In genomic region chr7:97844036-97844435, GRCh38 we compare ENCODE assay signal across 17 cellular contexts. TPM values are rescaled to one million over a fixed set of nuclear protein-coding genes. Genes with fewer than 3 reads are reported as not detected.
DNase-seq lines count a peak whose midpoint lies in the region; ATAC-seq and TF ChIP-seq lines count a peak whose summit lies in the region.
"Had no signal": no experiment of that assay in that cellular context is flagged by ENCODE, and none has a peak within 500 bp of the region (broad histone marks: within the 10 kb centered on the region; RNA-seq: fewer than 3 reads in every experiment).

No MANE protein-coding gene starts in this region.

- H3K27ac ChIP-seq in heart left ventricle, result no peak overlapping the region
- H3K27ac ChIP-seq: epithelial cell of prostate, uterus had no signal

- TF ChIP-seq POLR2A in heart left ventricle (IDR thresholded peaks at IDR 0.05), result no peak

- no peak for TF ChIP-seq CTCF in heart left ventricle (IDR thresholded peaks at IDR 0.05)

- intact Hi-C loops in heart left ventricle (cut with DNase I), result no loop called here

- H3K9me3 ChIP-seq in heart left ventricle, result no peaks in the 10 kb centered on the region
- H3K9me3 ChIP-seq: Caco-2, mucosa of descending colon, uterus had no signal

- no peaks in the 10 kb centered on the region for H3K36me3 ChIP-seq in heart left ventricle
- H3K36me3 ChIP-seq: uterus had no signal

- peak; percentile 53; the same call in 2 of the 3 replicates for ATAC-seq in SK-N-SH treated with all-trans-retinoic acid at 6 μM for 48 hours
- ATAC-seq in heart left ventricle, result no peak
- ATAC-seq: mucosa of descending colon; stimulated activated naive CD8-positive, alpha-beta T cell treated with anti-CD3 and anti-CD28 coated beads, Interleukin-15, Interleukin-2, amounts not matched to agents 100 U/mL and 50 U/mL, for 24 hours had no signal

- in situ Hi-C loops in KBM-7 (cut with MboI; ENCODE audit: low pct_unique_long_range_greater_than_20kb, low sequenced_read_pairs), result loop anchor here (25.0 kb wide), 1 partner anchor 707 kb away; no protein-coding TSS in a partner anchor

- no peaks in the 10 kb centered on the region for H3K4me1 ChIP-seq in heart left ventricle
- H3K4me1 ChIP-seq: Caco-2, uterus had no signal

- no peak overlapping the region for H3K4me3 ChIP-seq in heart left ventricle
- H3K4me3 ChIP-seq: mucosa of descending colon, uterus had no signal

- WGBS in heart left ventricle, 4 donors, result 78 to 93% (median 85%) methylated on average over 3 of the region's 3 CpGs

- H3K27me3 ChIP-seq in heart left ventricle, result peaks cover 0 to 15% (median 1%) of the 10 kb centered on the region in 9 donors
- H3K27me3 ChIP-seq: uterus had no signal

- DNase-seq in DMS53 (lab: John Stamatoyannopoulos, UW) (peak; percentile 49), DMS53 treated with DMSO at 0.1 percent for 48 hours (lab: John Stamatoyannopoulos, UW; ENCODE audit: unreplicated experiment) (no peak), KBM-7 (peak; percentile 13), iris pigment epithelial cell (ENCODE audit: low read depth) (peak; percentile 18), DMS114 treated with DMSO at 0.1 percent for 48 hours (lab: John Stamatoyannopoulos, UW; ENCODE audit: unreplicated experiment) (no peak), heart left ventricle (no peak), NCI-H1930 (lab: John Stamatoyannopoulos, UW) (no peak)
- DNase-seq: activated CD4-positive, alpha-beta T cell treated with anti-CD3 and anti-CD28 coated beads for 1 hour; Caco-2; central memory CD4-positive, alpha-beta T cell; head of caudate nucleus; kidney; mucosa of descending colon; stimulated activated naive CD8-positive, alpha-beta T cell treated with anti-CD3 and anti-CD28 coated beads, Interleukin-15, Interleukin-2, amounts not matched to agents 100 U/mL and 50 U/mL, for 24 hours; uterus had no signal

TF ChIP-seq in SK-N-SH treated with all-trans-retinoic acid at 6 μM for 48 hours, 23 proteins besides CTCF, POLR2A, EP300 and RAD21:
- TF ChIP-seq ZNF8 (CRISPR knock-in tag; IDR thresholded peaks at IDR 0.05) (no peak), ZC3H10 (CRISPR knock-in tag; IDR thresholded peaks at IDR 0.05) (no peak), GLIS3 (CRISPR knock-in tag; IDR thresholded peaks at IDR 0.05) (no peak), ZFP3 (CRISPR knock-in tag; IDR thresholded peaks at IDR 0.05) (no peak), TOX (CRISPR knock-in tag; IDR thresholded peaks at IDR 0.05; ENCODE audit: borderline replicate concordance) (no peak), OSR1 (CRISPR knock-in tag; IDR thresholded peaks at IDR 0.05) (no peak), TCF4 (CRISPR knock-in tag; IDR thresholded peaks at IDR 0.05; ENCODE audit: borderline replicate concordance) (no peak), PATZ1 (CRISPR knock-in tag; IDR thresholded peaks at IDR 0.05; ENCODE audit: borderline replicate concordance) (no peak)

RNA-seq across cellular contexts. Expression of gene ASNS, which starts 28.2 kb away (rescaled TPM):
- total RNA-seq in heart left ventricle, result 10 to 100 TPM in 5 of 9 donors, 1 to 10 TPM in 4; 5.3 to 17.8 (median 10.1) TPM
- 10 to 100 TPM in 1 of 2 donors, 1 to 10 TPM in 1; 8.3 to 18.6 TPM for polyA plus RNA-seq in heart left ventricle

Comparison
In these comparisons a context has a peak if more than half of its experiments do, and no peak if none do; other contexts are left out.
1. DNase-seq: peak in DMS53 (single experiment), KBM-7 (single experiment) and iris pigment epithelial cell (single experiment); none in DMS53 treated with DMSO at 0.1 percent for 48 hours (single experiment), DMS114 treated with DMSO at 0.1 percent for 48 hours (single experiment), heart left ventricle (0 of 5) and NCI-H1930 (0 of 2).